In the genomic region with DNA sequence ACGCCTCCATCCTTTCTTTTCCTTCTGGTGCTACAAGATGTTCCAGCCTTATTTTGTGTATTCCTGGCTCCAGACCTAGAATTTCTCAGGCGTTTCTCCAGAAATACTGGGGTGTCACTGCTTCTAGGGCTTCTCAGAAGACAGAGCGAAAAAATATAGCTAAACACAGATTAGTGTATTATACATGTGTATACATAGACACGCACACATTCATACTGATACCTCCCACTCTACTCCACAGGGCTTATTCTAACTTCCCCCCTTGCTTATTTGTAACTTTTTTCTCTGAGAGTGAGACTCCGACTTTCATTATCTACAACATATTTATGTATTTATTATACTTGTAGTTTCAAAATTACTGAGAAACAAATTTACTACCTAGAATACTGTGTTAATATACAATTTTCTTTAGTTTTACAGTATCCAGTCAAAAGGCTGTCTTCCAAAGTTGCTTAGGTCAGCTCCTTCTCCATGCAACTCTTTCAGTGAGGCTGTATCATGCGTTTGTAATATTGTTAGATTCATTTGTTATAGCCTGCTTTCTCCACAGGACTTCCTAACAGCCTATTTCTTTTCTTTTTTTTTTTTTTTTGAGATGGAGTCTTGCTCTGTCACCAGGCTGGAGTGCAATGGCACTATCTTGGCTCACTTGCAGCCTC, we compare ENCODE assay signal across 3 cellular contexts.
TF ChIP-seq lines count a peak whose summit lies in the region.

No MANE protein-coding gene starts in this region.

TF ChIP-seq in IMR-90, 13 proteins besides CTCF, POLR2A, EP300 and RAD21:
- TF ChIP-seq MAFK (IDR thresholded peaks at IDR 0.05; ENCODE audit: low read depth, low read length) = peak; percentile 54

TF ChIP-seq in K562, 482 proteins besides CTCF, POLR2A, EP300 and RAD21:
- TF ChIP-seq ZNF316 (IDR thresholded peaks at IDR 0.05) = peak; percentile 28

TF ChIP-seq in HepG2, 621 proteins besides CTCF, POLR2A, EP300 and RAD21:
- peak; percentile 49 to 62 for TF ChIP-seq MAFK (conservative IDR thresholded peaks at IDR 0.05 in 1 of 2, IDR thresholded peaks at IDR 0.05 in 1 of 2; ENCODE audit: low read length in 2 of 2)
- peak; percentile 50; the same call in 1 of the 2 replicates for TF ChIP-seq MAFF (IDR thresholded peaks at IDR 0.05; ENCODE audit: low read depth, low read length)
